19 cellular contexts compared by ENCODE assay signal in genomic region chrX:47587091-47587891, GRCh38. TPM values are rescaled to one million over a fixed set of nuclear protein-coding genes. Genes with fewer than 3 reads are reported as not detected.
A peak's percentile ranks its signal among the peaks of the same experiment; 100 is the strongest.
DNase-seq lines count a peak whose midpoint lies in the region; ATAC-seq, FAIRE-seq and TF ChIP-seq lines count a peak whose summit lies in the region.
"Had no signal": no experiment of that assay in that cellular context is flagged by ENCODE, and none has a peak within 500 bp of the region (broad histone marks: within the 10 kb centered on the region; RNA-seq: fewer than 3 reads in every experiment).

No MANE protein-coding gene starts in this region.

- peak; percentile 84 for FAIRE-seq in astrocyte (lab: Jason Lieb, UNC)
- FAIRE-seq: D721Med, G401.6 had no signal

- TF ChIP-seq RAD21 in HCT116 (IDR thresholded peaks at IDR 0.05; ENCODE audit: low read depth): no peak

- CTCF ChIA-PET in HCT116 (lab: Charles Lee): no interaction called here

- POLR2A ChIA-PET in HCT116 (lab: Charles Lee): no interaction called here

- H3K4me1 Mint-ChIP-seq in astrocyte (ENCODE audit: low read depth, unreplicated experiment) (peaks cover 10% of the 10 kb centered on the region), nephron progenitor cell (peaks cover 14% of the 10 kb centered on the region)

- no peak for TF ChIP-seq POLR2A in HCT116 (IDR thresholded peaks at IDR 0.05; ENCODE audit: borderline replicate concordance, extremely low read depth, insufficient read depth, insufficient read length)

- H3K9me2 ChIP-seq in HCT116 (ENCODE audit: insufficient read depth): no peaks in the 10 kb centered on the region

- H3K9me3 ChIP-seq in HCT116 (ENCODE audit: control insufficient read depth in 1 of 2, insufficient read depth in 1 of 2, low read depth in 1 of 2, low read length in 2 of 2) (no peaks in the 10 kb centered on the region), astrocyte (ENCODE audit: insufficient read depth, low read depth, low read length) (no peaks in the 10 kb centered on the region)

- BruUV-seq in HCT116 (replicated peaks; lab: Mats Ljungman, UMichigan): no TSS peak

- H3K9ac ChIP-seq in HCT116 (ENCODE audit: low read length) (no peak overlapping the region), astrocyte (ENCODE audit: low read length) (no peak overlapping the region)

- H3K36me3 Mint-ChIP-seq in astrocyte (ENCODE audit: low read depth, unreplicated experiment) (no peaks in the 10 kb centered on the region), nephron progenitor cell (ENCODE audit: low read depth) (peaks cover 10% of the 10 kb centered on the region)

- peaks cover 0 to 11% of the 10 kb centered on the region in 2 experiments; a peak in 2 of 4 replicates for H3K4me1 ChIP-seq in HCT116 (ENCODE audit: control insufficient read depth in 1 of 2, insufficient read depth in 2 of 2, low read length in 2 of 2)
- H3K4me1 ChIP-seq in astrocyte (ENCODE audit: insufficient read depth, low read length): peaks cover 24% of the 10 kb centered on the region

- H3K79me2 ChIP-seq in HCT116 (ENCODE audit: insufficient read depth, low read length) (peaks cover 20% of the 10 kb centered on the region), astrocyte (ENCODE audit: insufficient read depth, low read length) (peaks cover 27% of the 10 kb centered on the region)

- H3K4me2 ChIP-seq in HCT116 (ENCODE audit: low read length): no peak overlapping the region
- H3K4me2 ChIP-seq in astrocyte (ENCODE audit: low read length): no peak overlapping the region
- H3K4me2 ChIP-seq: PC-9 had no signal

- H3K27me3 ChIP-seq in HCT116 (ENCODE audit: insufficient read depth, low read length): no peaks in the 10 kb centered on the region
- H3K27me3 ChIP-seq in astrocyte (ENCODE audit: insufficient read depth, low read length): no peaks in the 10 kb centered on the region
- H3K27me3 ChIP-seq in H7 (ENCODE audit: control insufficient read depth, insufficient read depth, low read length): no peaks in the 10 kb centered on the region

- RAD21 ChIA-PET in HCT116 (lab: Charles Lee; ENCODE audit: low non-redundant PET in 1 of 2, low total read pairs in 2 of 2, uncharacterized antibody in 2 of 2, unreplicated experiment in 2 of 2): no interaction called here

- no peak for DNase-seq in HCT116 (ENCODE audit: low read depth, low spot score)
- DNase-seq in astrocyte (ENCODE audit: low read depth): no peak
- peak; percentile 23 for DNase-seq in epithelial cell of proximal tubule (ENCODE audit: low read depth)
- DNase-seq in nephron progenitor cell: no peak
- no peak for DNase-seq in activated CD4-positive, alpha-beta T cell treated with anti-CD3 and anti-CD28 coated beads for 48 hours
- DNase-seq in H7: no peak
- DNase-seq in iPS-NIHi11 (ENCODE audit: low spot score): no peak
- DNase-seq: ACHN; CD4-positive, CD25-positive, alpha-beta regulatory T cell; DMS79 treated with DMSO at 0.1 percent for 48 hours; NCI-H1092; NCI-H1694; PC-9 had no signal

- intact Hi-C loops in HCT116 (cut with micrococcal nuclease): no loop called here

- no peak overlapping the region for H3K4me3 Mint-ChIP-seq in astrocyte (ENCODE audit: unreplicated experiment)
- no peak overlapping the region for H3K4me3 Mint-ChIP-seq in nephron progenitor cell
- H3K4me3 Mint-ChIP-seq: CD4-positive, CD25-positive, alpha-beta regulatory T cell had no signal

- H2AFZ ChIP-seq in HCT116 (ENCODE audit: low read depth, low read length, poor library complexity, severe bottlenecking) (no peak overlapping the region), astrocyte (ENCODE audit: low read depth, low read length) (no peak overlapping the region)
- H2AFZ ChIP-seq: PC-9 had no signal

- H3K27ac Mint-ChIP-seq in astrocyte (ENCODE audit: unreplicated experiment) (no peak overlapping the region), nephron progenitor cell (peak overlapping the region; percentile 50)

- H3K27me3 Mint-ChIP-seq in astrocyte (ENCODE audit: low read depth, unreplicated experiment) (no peaks in the 10 kb centered on the region), nephron progenitor cell (ENCODE audit: low read depth, poor library complexity) (peaks cover 9% of the 10 kb centered on the region)
- H3K27me3 Mint-ChIP-seq: CD4-positive, CD25-positive, alpha-beta regulatory T cell had no signal

- H4K20me1 ChIP-seq in HCT116 (ENCODE audit: insufficient read depth) (no peaks in the 10 kb centered on the region), astrocyte (ENCODE audit: insufficient read depth, low read length) (peaks cover 37% of the 10 kb centered on the region)

- H3K36me3 ChIP-seq in HCT116 (ENCODE audit: control insufficient read depth in 1 of 2, insufficient read depth in 2 of 2, low read length in 2 of 2) (peaks cover 3 to 6% of the 10 kb centered on the region in 2 experiments; a peak in 1 of 4 replicates), astrocyte (ENCODE audit: insufficient read depth, low read length) (no peaks in the 10 kb centered on the region), H7 (replicated peaks; ENCODE audit: control insufficient read depth, insufficient read depth, low read length) (no peaks in the 10 kb centered on the region)

- H3K27ac ChIP-seq in HCT116 (ENCODE audit: low read depth, low read length) (no peak overlapping the region), astrocyte (ENCODE audit: low read depth, low read length) (no peak overlapping the region)
- H3K27ac ChIP-seq: PC-9, SK-N-MC had no signal

- TF ChIP-seq CTCF in HCT116 (IDR thresholded peaks at IDR 0.05 in 2 of 3, conservative IDR thresholded peaks at IDR 0.05 in 1 of 3; ENCODE audit: borderline replicate concordance in 1 of 3, insufficient read depth in 1 of 3, low read depth in 2 of 3, low read length in 2 of 3): no peak
- no peak for TF ChIP-seq CTCF in astrocyte (IDR thresholded peaks at IDR 0.05; ENCODE audit: insufficient read depth, low read depth, low read length)
- TF ChIP-seq CTCF in epithelial cell of proximal tubule (conservative IDR thresholded peaks at IDR 0.05; ENCODE audit: low read depth, low read length): no peak
- no peak for TF ChIP-seq CTCF in nephron progenitor cell (IDR thresholded peaks at IDR 0.05)

- H3K9me3 Mint-ChIP-seq in astrocyte (ENCODE audit: unreplicated experiment): no peaks in the 10 kb centered on the region
- peaks cover 57% of the 10 kb centered on the region for H3K9me3 Mint-ChIP-seq in nephron progenitor cell
- H3K9me3 Mint-ChIP-seq: CD4-positive, CD25-positive, alpha-beta regulatory T cell had no signal

- no peak overlapping the region for H3K4me3 ChIP-seq in HCT116 (replicated peaks in 1 of 2; ENCODE audit: low read depth in 1 of 2, low read length in 2 of 2)
- no peak overlapping the region for H3K4me3 ChIP-seq in astrocyte (ENCODE audit: insufficient read depth, low read depth, low read length)
- no peak overlapping the region for H3K4me3 ChIP-seq in epithelial cell of proximal tubule (ENCODE audit: low read depth, low read length)
- no peak overlapping the region for H3K4me3 ChIP-seq in H7 (ENCODE audit: insufficient read depth, low read depth, low read length)
- H3K4me3 ChIP-seq: PC-9, SK-N-MC had no signal

- ATAC-seq in HCT116 (no peak), GM21737 (IDR thresholded peaks at IDR 0.05; ENCODE audit: unreplicated experiment) (no peak)

TF ChIP-seq in HCT116, 20 proteins besides CTCF, POLR2A, EP300 and RAD21:
- TF ChIP-seq, protein P1, sequence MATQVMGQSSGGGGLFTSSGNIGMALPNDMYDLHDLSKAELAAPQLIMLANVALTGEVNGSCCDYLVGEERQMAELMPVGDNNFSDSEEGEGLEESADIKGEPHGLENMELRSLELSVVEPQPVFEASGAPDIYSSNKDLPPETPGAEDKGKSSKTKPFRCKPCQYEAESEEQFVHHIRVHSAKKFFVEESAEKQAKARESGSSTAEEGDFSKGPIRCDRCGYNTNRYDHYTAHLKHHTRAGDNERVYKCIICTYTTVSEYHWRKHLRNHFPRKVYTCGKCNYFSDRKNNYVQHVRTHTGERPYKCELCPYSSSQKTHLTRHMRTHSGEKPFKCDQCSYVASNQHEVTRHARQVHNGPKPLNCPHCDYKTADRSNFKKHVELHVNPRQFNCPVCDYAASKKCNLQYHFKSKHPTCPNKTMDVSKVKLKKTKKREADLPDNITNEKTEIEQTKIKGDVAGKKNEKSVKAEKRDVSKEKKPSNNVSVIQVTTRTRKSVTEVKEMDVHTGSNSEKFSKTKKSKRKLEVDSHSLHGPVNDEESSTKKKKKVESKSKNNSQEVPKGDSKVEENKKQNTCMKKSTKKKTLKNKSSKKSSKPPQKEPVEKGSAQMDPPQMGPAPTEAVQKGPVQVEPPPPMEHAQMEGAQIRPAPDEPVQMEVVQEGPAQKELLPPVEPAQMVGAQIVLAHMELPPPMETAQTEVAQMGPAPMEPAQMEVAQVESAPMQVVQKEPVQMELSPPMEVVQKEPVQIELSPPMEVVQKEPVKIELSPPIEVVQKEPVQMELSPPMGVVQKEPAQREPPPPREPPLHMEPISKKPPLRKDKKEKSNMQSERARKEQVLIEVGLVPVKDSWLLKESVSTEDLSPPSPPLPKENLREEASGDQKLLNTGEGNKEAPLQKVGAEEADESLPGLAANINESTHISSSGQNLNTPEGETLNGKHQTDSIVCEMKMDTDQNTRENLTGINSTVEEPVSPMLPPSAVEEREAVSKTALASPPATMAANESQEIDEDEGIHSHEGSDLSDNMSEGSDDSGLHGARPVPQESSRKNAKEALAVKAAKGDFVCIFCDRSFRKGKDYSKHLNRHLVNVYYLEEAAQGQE (IDR thresholded peaks at IDR 0.05; ENCODE audit: low read depth): no peak
- TF ChIP-seq POLR2AphosphoS5 (IDR thresholded peaks at IDR 0.05; ENCODE audit: low read depth, low read length) (peak; percentile 44; the same call in 1 of the 2 replicates), ZFX (IDR thresholded peaks at IDR 0.05) (no peak)

RNA-seq across cellular contexts. Expression of gene TIMP1, which starts 5.1 kb away (rescaled TPM):
- total RNA-seq in HCT116 (2021; ENCODE audit: unreplicated experiment) (225 TPM), astrocyte (479 and 678 TPM in 2 replicates), epithelial cell of proximal tubule (123 and 241 TPM in 2 replicates)
- polyA plus RNA-seq in HCT116 (2012): 464 and 491 TPM in 2 replicates
- 59.6 and 66.1 TPM in 2 replicates for total RNA-seq in H7 (2014; rRNA removed; shearing (Covaris generic))

RNA-seq across cellular contexts. Expression of gene ARAF, which starts 26.3 kb away (rescaled TPM):
- 35.4 TPM for total RNA-seq in HCT116 (2021; ENCODE audit: unreplicated experiment)
- 34.8 and 37.3 TPM in 2 replicates for polyA plus RNA-seq in HCT116 (2012)
- 44.0 and 48.7 TPM in 2 replicates for total RNA-seq in astrocyte
- total RNA-seq in epithelial cell of proximal tubule: 31.5 and 43.7 TPM in 2 replicates
- total RNA-seq in H7 (2014; rRNA removed; shearing (Covaris generic)): 34.4 and 38.2 TPM in 2 replicates

RNA-seq across cellular contexts. Expression of gene SYN1, which starts 32.4 kb away (rescaled TPM):
- total RNA-seq in HCT116 (2021; ENCODE audit: unreplicated experiment): 0.86 TPM
- polyA plus RNA-seq in HCT116 (2012): 0.30 and 0.40 TPM in 2 replicates
- total RNA-seq in astrocyte: 1.6 and 2.2 TPM in 2 replicates
- 0.12 and 0.65 TPM in 2 replicates for total RNA-seq in epithelial cell of proximal tubule
- total RNA-seq in H7 (2014; rRNA removed; shearing (Covaris generic)): 0.81 and 2.1 TPM in 2 replicates
- total RNA-seq: CD4-positive, CD25-positive, alpha-beta regulatory T cell; H4; HT1080; PC-9 had no signal

RNA-seq across cellular contexts. Expression of gene CFP, which starts 42.4 kb away (rescaled TPM):
- 1.3 TPM for total RNA-seq in HCT116 (2021; ENCODE audit: unreplicated experiment)
- 0.99 and 1.0 TPM in 2 replicates for polyA plus RNA-seq in HCT116 (2012)
- 0.17 and 1.1 TPM in 2 replicates for total RNA-seq in astrocyte
- 0.06 and 0.22 TPM in 2 replicates for total RNA-seq in epithelial cell of proximal tubule
- total RNA-seq in H7 (2014; rRNA removed; shearing (Covaris generic)): 5.5 and 6.0 TPM in 2 replicates
- total RNA-seq: H4 had no signal
